ENCODE assay signal across 8 cellular contexts in genomic region chr3:50324351-50325144, GRCh38. TPM values are rescaled to one million over a fixed set of nuclear protein-coding genes. Genes with fewer than 3 reads are reported as not detected.
A peak's percentile ranks its signal among the peaks of the same experiment; 100 is the strongest.
DNase-seq lines count a peak whose midpoint lies in the region; ATAC-seq and TF ChIP-seq lines count a peak whose summit lies in the region.

No MANE protein-coding gene starts in this region.

- H3K27ac Mint-ChIP-seq in chondrocyte (ENCODE audit: unreplicated experiment): no peak overlapping the region

- peak; percentile 82 for DNase-seq in DMS 273 (lab: John Stamatoyannopoulos, UW; ENCODE audit: unreplicated experiment)
- DNase-seq in DMS 273 treated with DMSO at 0.1 percent for 48 hours (lab: John Stamatoyannopoulos, UW): no peak
- DNase-seq in NCI-H1930 (lab: John Stamatoyannopoulos, UW): peak; percentile 24 to 59
- peak; percentile 39 for DNase-seq in activated CD4-positive, alpha-beta T cell treated with anti-CD3 and anti-CD28 coated beads for 1 hour
- no peak for DNase-seq in chondrocyte (ENCODE audit: low spot score)
- DNase-seq in left lung: peak in 1 of 2 donors; percentile 90
- DNase-seq in stimulated activated CD8-positive, alpha-beta memory T cell treated with anti-CD3 and anti-CD28 coated beads, Interleukin-15, amount 100 ng/mL, for 1 hour (ENCODE audit: low read depth): peak; percentile 36

- peaks cover 42% of the 10 kb centered on the region for H3K4me1 Mint-ChIP-seq in chondrocyte (ENCODE audit: low read depth)

- H3K36me3 ChIP-seq in left lung: peaks cover 0 to 27% of the 10 kb centered on the region in 2 donors

- ATAC-seq in left lung: peak; percentile 4
- ATAC-seq in GM21825 (IDR thresholded peaks at IDR 0.05; ENCODE audit: unreplicated experiment): no peak

- H3K4me1 ChIP-seq in left lung: peaks cover 25 to 78% of the 10 kb centered on the region in 2 donors

- H3K9me3 Mint-ChIP-seq in chondrocyte (ENCODE audit: low read depth): no peaks in the 10 kb centered on the region

- peak overlapping the region; percentile 90 to 93 for H3K27ac ChIP-seq in left lung

- H3K27me3 ChIP-seq in left lung: no peaks in the 10 kb centered on the region

- TF ChIP-seq CTCF in chondrocyte (IDR thresholded peaks at IDR 0.05) (peak; percentile 86), left lung (IDR thresholded peaks at IDR 0.05) (peak; percentile 77 to 91)

- H3K9me3 ChIP-seq in left lung: no peaks in the 10 kb centered on the region

- H3K27me3 Mint-ChIP-seq in chondrocyte (ENCODE audit: low read depth): no peaks in the 10 kb centered on the region

- H3K36me3 Mint-ChIP-seq in chondrocyte (ENCODE audit: low read depth): no peaks in the 10 kb centered on the region

- intact Hi-C loops in left lung (cut with DNase I): no loop called here

- no peak overlapping the region for H3K4me3 Mint-ChIP-seq in chondrocyte (ENCODE audit: unreplicated experiment)

- H3K4me3 ChIP-seq in left lung: peak overlapping the region in 1 of 2 donors; percentile 91

RNA-seq across cellular contexts. Expression of gene HYAL2, which starts 2.0 kb away (rescaled TPM):
- total RNA-seq in chondrocyte: 31.3 to 37.0 TPM (median 36.8 TPM) in 3 replicates
- 100 to 1,000 TPM; 119 to 171 TPM for total RNA-seq in left lung

RNA-seq across cellular contexts. Expression of gene TUSC2, which starts 3.5 kb away (rescaled TPM):
- total RNA-seq in chondrocyte: 15.3 to 18.6 TPM (median 17.0 TPM) in 3 replicates
- 10 to 100 TPM; 27.8 to 29.6 TPM for total RNA-seq in left lung

RNA-seq across cellular contexts. Expression of gene RASSF1, which starts 16.1 kb away (rescaled TPM):
- total RNA-seq in chondrocyte (17.3 to 22.4 TPM (median 21.8 TPM) in 3 replicates), left lung (10 to 100 TPM; 29.8 to 40.7 TPM)

RNA-seq across cellular contexts. Expression of gene ZMYND10, which starts 21.0 kb away (rescaled TPM):
- 0.41 to 2.0 TPM (median 1.1 TPM) in 3 replicates for total RNA-seq in chondrocyte
- total RNA-seq in left lung: 10 to 100 TPM in 1 of 2 donors, 1 to 10 TPM in 1; 1.6 to 16.3 TPM

RNA-seq across cellular contexts. Expression of gene HYAL1, which starts 21.2 kb away (rescaled TPM):
- total RNA-seq in chondrocyte (0.22 to 0.65 TPM (median 0.26 TPM) in 3 replicates), left lung (10 to 100 TPM; 37.5 to 41.3 TPM)

Comparison
In these comparisons a context has a peak if more than half of its experiments do, and no peak if none do; other contexts are left out.
1. DNase-seq: peak in DMS 273 (single experiment), NCI-H1930 (2 of 2), activated CD4-positive, alpha-beta T cell treated with anti-CD3 and anti-CD28 coated beads for 1 hour (single experiment) and stimulated activated CD8-positive, alpha-beta memory T cell treated with anti-CD3 and anti-CD28 coated beads, Interleukin-15, amount 100 ng/mL, for 1 hour (single experiment); none in DMS 273 treated with DMSO at 0.1 percent for 48 hours (single experiment) and chondrocyte (single experiment).